Comparison of ENCODE assay signal across 8 cellular contexts in genomic region chr14:24136684-24137528, GRCh38. TPM values are rescaled to one million over a fixed set of nuclear protein-coding genes. Genes with fewer than 3 reads are reported as not detected.
DNase-seq lines count a peak whose midpoint lies in the region; ATAC-seq and TF ChIP-seq lines count a peak whose summit lies in the region.

No MANE protein-coding gene starts in this region.

- no peak overlapping the region for H3K4me2 ChIP-seq in neural cell (ENCODE audit: low read length)

- ATAC-seq in CD4-positive, alpha-beta T cell (ENCODE audit: poor library complexity), result no peak

- POLR2A ChIA-PET in CD4-positive, alpha-beta T cell (lab: Charles Lee), result interaction anchor here (1.2 to 11.7 kb wide), 10 partner anchors 12 to 105 kb away, joined by 4 to 296 read pairs (median 16); partner anchors contain the start of genes CHMP4A, DCAF11, IPO4 and IRF9

- H3K27me3 Mint-ChIP-seq in CD4-positive, alpha-beta T cell, result no peaks in the 10 kb centered on the region

- intact Hi-C loops in CD4-positive, alpha-beta T cell (cut with DNase I, micrococcal nuclease), result loop anchor here (1.0 to 2.0 kb wide), 6 partner anchors 9 to 76 kb away; partner anchors contain the start of genes IRF9 (in 2 of the 2), CHMP4A (in 1 of the 2), PSME2 (in 1 of the 2) and TM9SF1 (in 1 of the 2)
- intact Hi-C loops in dorsolateral prefrontal cortex (cut with DNase I), result loop anchor here in 1 of 2 donors (5.0 kb wide), 1 partner anchor 95 kb away; the partner anchor contains the start of genes GMPR2 and NEDD8

- TF ChIP-seq POLR2A in NB4 (IDR thresholded peaks at IDR 0.05; ENCODE audit: extremely low read depth, insufficient read length), result no peak

- H3K4me3 ChIP-seq in NB4 (ENCODE audit: low read depth, low read length) (peak overlapping the region; percentile 60), dorsolateral prefrontal cortex (peak overlapping the region; percentile 64 to 99 (median 92)), neural cell (ENCODE audit: low read length) (peak overlapping the region; percentile 74)

- peaks cover 50% of the 10 kb centered on the region for H3K36me3 Mint-ChIP-seq in CD4-positive, alpha-beta T cell (ENCODE audit: low read depth)

- peaks cover 10% of the 10 kb centered on the region for H3K79me2 ChIP-seq in neural cell (replicated peaks; ENCODE audit: insufficient read depth, low read length)

- peak overlapping the region; percentile 67 for H3K9ac ChIP-seq in neural cell (ENCODE audit: low read length)

- peak overlapping the region; percentile 88 for H3K27ac ChIP-seq in CD4-positive, alpha-beta T cell (ENCODE audit: low read depth, low read length)
- H3K27ac ChIP-seq in dorsolateral prefrontal cortex, result peak overlapping the region in 57 of 59 donors; percentile 49 to 96 (median 90)
- no peak overlapping the region for H3K27ac ChIP-seq in neural cell (ENCODE audit: low read length)

- H3K9me2 ChIP-seq in neural cell (ENCODE audit: insufficient read depth, low read length), result no peaks in the 10 kb centered on the region

- H3K4me3 Mint-ChIP-seq in CD4-positive, alpha-beta T cell, result peak overlapping the region; percentile 94

- no peaks in the 10 kb centered on the region for H3K9me3 Mint-ChIP-seq in CD4-positive, alpha-beta T cell

- peaks cover 73% of the 10 kb centered on the region for H3K4me1 Mint-ChIP-seq in CD4-positive, alpha-beta T cell (ENCODE audit: low read depth)

- H3K9me3 ChIP-seq in CD4-positive, alpha-beta T cell (ENCODE audit: control insufficient read depth, low read length), result no peaks in the 10 kb centered on the region
- H3K9me3 ChIP-seq in neural cell (ENCODE audit: low read length), result no peaks in the 10 kb centered on the region

- H2AFZ ChIP-seq in neural cell (ENCODE audit: low read depth, low read length), result no peak overlapping the region

- H3K36me3 ChIP-seq in neural cell (ENCODE audit: insufficient read depth, low read length), result no peaks in the 10 kb centered on the region

- CTCF ChIA-PET in CD4-positive, alpha-beta T cell (lab: Charles Lee), result interaction anchor here (1.0 to 5.0 kb wide), 10 partner anchors 10 to 47 kb away, joined by 3 to 33 read pairs (median 5); partner anchors contain the start of genes DCAF11, IRF9, NRL and PSME2

- H3F3A ChIP-seq in neural cell (ENCODE audit: insufficient read depth, low read length, poor library complexity, severe bottlenecking), result peaks cover 8% of the 10 kb centered on the region

- H3K27ac Mint-ChIP-seq in CD4-positive, alpha-beta T cell, result peak overlapping the region; percentile 85

- no peaks in the 10 kb centered on the region for H3K27me3 ChIP-seq in CD4-positive, alpha-beta T cell (ENCODE audit: control insufficient read depth, insufficient read depth, low read length)
- H3K27me3 ChIP-seq in dorsolateral prefrontal cortex (no peaks in the 10 kb centered on the region), neural cell (ENCODE audit: insufficient read depth, low read depth, low read length) (no peaks in the 10 kb centered on the region)

- TF ChIP-seq EP300 in neural cell (conservative IDR thresholded peaks at IDR 0.05; ENCODE audit: poor library complexity, severe bottlenecking), result no peak

- no peak for DNase-seq in CD4-positive, alpha-beta T cell
- DNase-seq in NB4 (ENCODE audit: low read depth) (peak; percentile 17), dorsolateral prefrontal cortex (no peak), nucleus accumbens (lab: John Stamatoyannopoulos, UW) (no peak), CD1c-positive myeloid dendritic cell (ENCODE audit: extremely low spot score) (no peak), NCI-H748 treated with DMSO at 0.1 percent for 48 hours (lab: John Stamatoyannopoulos, UW) (no peak), anterior cingulate cortex (lab: John Stamatoyannopoulos, UW) (no peak)

- TF ChIP-seq RAD21 in neural cell (conservative IDR thresholded peaks at IDR 0.05), result no peak

- TF ChIP-seq CTCF in CD4-positive, alpha-beta T cell (IDR thresholded peaks at IDR 0.05), result no peak
- no peak for TF ChIP-seq CTCF in NB4 (IDR thresholded peaks at IDR 0.05; ENCODE audit: low read depth, low read length)
- TF ChIP-seq CTCF in dorsolateral prefrontal cortex (IDR thresholded peaks at IDR 0.05 in 54 of 56, conservative IDR thresholded peaks at IDR 0.05 in 2 of 56; ENCODE audit: low read depth in 1 of 56, partially characterized antibody in 56 of 56), result no peak
- TF ChIP-seq CTCF in neural cell (IDR thresholded peaks at IDR 0.05; ENCODE audit: poor library complexity, severe bottlenecking), result no peak

- no peaks in the 10 kb centered on the region for H4K20me1 ChIP-seq in neural cell (ENCODE audit: insufficient read depth)

TF ChIP-seq in neural cell, 6 proteins besides CTCF, POLR2A, EP300 and RAD21:
- TF ChIP-seq SMC3 (conservative IDR thresholded peaks at IDR 0.05; ENCODE audit: poor library complexity), result no peak
- TF ChIP-seq TAF1 (IDR thresholded peaks at IDR 0.05; ENCODE audit: low read depth), result no peak
- TF ChIP-seq EZH2 (IDR thresholded peaks at IDR 0.05; ENCODE audit: borderline replicate concordance, insufficient read depth, low read length, poor library complexity, severe bottlenecking), result no peak
- no peak for TF ChIP-seq MXI1 (conservative IDR thresholded peaks at IDR 0.05; ENCODE audit: poor library complexity, severe bottlenecking)
- no peak for TF ChIP-seq POLR2AphosphoS5 (IDR thresholded peaks at IDR 0.05)
- no peak for TF ChIP-seq REST (IDR thresholded peaks at IDR 0.05; ENCODE audit: borderline replicate concordance)

RNA-seq across cellular contexts. Expression of gene PSME1, which starts 0.9 kb away (rescaled TPM):
- 100 to 1,000 TPM; 166 to 171 TPM for total RNA-seq in CD4-positive, alpha-beta T cell
- 10 to 100 TPM; 36.4 to 74.9 (median 51.1) TPM for total RNA-seq in dorsolateral prefrontal cortex
- polyA plus RNA-seq in neural cell, result 39.5 and 55.8 TPM in 2 replicates
- polyA minus RNA-seq in neural cell, result 14.6 and 16.9 TPM in 2 replicates

RNA-seq across cellular contexts. Expression of gene EMC9, which starts 4.5 kb away (rescaled TPM):
- 10 to 100 TPM; 11.8 to 13.1 TPM for total RNA-seq in CD4-positive, alpha-beta T cell
- 10 to 100 TPM; 11.7 to 41.5 (median 24.6) TPM for total RNA-seq in dorsolateral prefrontal cortex
- polyA plus RNA-seq in neural cell, result 45.1 and 54.6 TPM in 2 replicates
- polyA minus RNA-seq in neural cell, result 11.9 and 19.2 TPM in 2 replicates

RNA-seq across cellular contexts. Expression of gene FITM1, which starts 6.4 kb away (rescaled TPM):
- total RNA-seq in CD4-positive, alpha-beta T cell, result 1 to 10 TPM; 1.5 to 1.7 TPM
- 1 to 10 TPM in 41 of 120 experiments, under 1 TPM in 36, not detected in 43; 0.35 to 3.0 (median 1.0) TPM for total RNA-seq in dorsolateral prefrontal cortex
- polyA plus RNA-seq in neural cell, result 0.62 and 0.88 TPM in 2 replicates
- 0.73 TPM in 1 of 2 replicates, not detected in the other for polyA minus RNA-seq in neural cell

RNA-seq across cellular contexts. Expression of gene PSME2, which starts 9.5 kb away (rescaled TPM):
- total RNA-seq in CD4-positive, alpha-beta T cell, result 10 to 100 TPM; 81.7 to 83.2 TPM
- total RNA-seq in dorsolateral prefrontal cortex, result 10 to 100 TPM; 34.3 to 88.4 (median 49.8) TPM
- polyA plus RNA-seq in neural cell, result 69.1 and 73.3 TPM in 2 replicates
- 12.2 and 13.9 TPM in 2 replicates for polyA minus RNA-seq in neural cell

RNA-seq across cellular contexts. Expression of gene RNF31, which starts 10.4 kb away (rescaled TPM):
- 10 to 100 TPM; 46.0 to 57.8 TPM for total RNA-seq in CD4-positive, alpha-beta T cell
- total RNA-seq in dorsolateral prefrontal cortex, result 10 to 100 TPM; 30.4 to 89.6 (median 50.6) TPM
- 69.6 and 98.7 TPM in 2 replicates for polyA plus RNA-seq in neural cell
- polyA minus RNA-seq in neural cell, result 40.2 and 42.1 TPM in 2 replicates
